1 cellular context compared by ENCODE assay signal in the genomic region with DNA sequence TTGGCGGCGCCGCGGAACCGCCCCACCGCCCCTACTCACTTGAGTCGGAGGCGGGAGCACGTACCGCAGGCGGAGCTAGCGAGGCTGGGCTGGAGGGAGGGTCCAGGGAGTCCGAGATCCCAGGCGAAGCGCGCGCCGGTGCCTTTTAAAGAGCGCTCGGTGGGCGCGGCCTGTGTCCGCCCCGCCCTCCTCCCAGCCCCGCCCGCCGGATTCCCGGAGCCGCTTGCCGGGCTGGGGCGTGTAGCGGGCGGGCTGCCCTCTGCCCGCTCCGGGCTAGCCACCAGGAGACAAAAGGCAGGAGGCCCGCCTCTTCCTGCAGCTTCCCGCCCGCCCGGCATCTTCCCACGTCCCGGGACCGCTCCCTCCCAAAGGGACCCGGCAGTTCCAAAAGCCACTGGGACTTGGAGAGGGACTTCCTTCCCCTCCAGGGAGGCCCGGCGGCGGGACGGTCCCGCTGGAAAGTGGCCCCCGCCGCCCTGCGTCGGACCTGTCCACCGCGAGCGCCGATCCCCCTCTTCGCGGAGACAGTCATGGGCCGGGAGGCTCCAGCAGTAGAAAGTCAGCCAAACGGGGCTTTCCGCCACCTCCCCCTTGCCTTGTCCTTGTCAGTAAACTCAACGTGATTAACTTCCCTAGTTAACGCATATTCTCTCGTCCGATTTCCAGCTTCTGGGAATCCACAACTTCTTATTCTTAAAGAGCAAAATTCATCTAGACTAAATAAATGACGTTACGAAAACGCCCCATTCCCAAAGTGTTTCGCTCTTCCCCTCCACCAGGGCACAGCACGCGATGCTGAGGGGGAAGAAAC.
TF ChIP-seq lines count a peak whose summit lies in the region.

Gene CSRP2 (minus strand): TSS at position 121 of the 811 bp plus-strand sequence. CDS start 12,759 bp downstream, outside the sequence.

TF ChIP-seq in HepG2, 621 proteins besides CTCF, POLR2A, EP300 and RAD21 (continued from another document and continues in another):
- 0 out of 2 replicates have a peak, but pooled peaks have one; percentile 29 for TF ChIP-seq ZXDC (CRISPR knock-in tag; IDR thresholded peaks at IDR 0.05)
- TF ChIP-seq HNF4G (IDR thresholded peaks at IDR 0.05; ENCODE audit: borderline replicate concordance, low read depth, low read length): no peak
- TF ChIP-seq HNF4G (CRISPR knock-in tag; IDR thresholded peaks at IDR 0.05; ENCODE audit: borderline replicate concordance, low read depth): no peak
- no peak for TF ChIP-seq BRCA1 (CRISPR knock-in tag; IDR thresholded peaks at IDR 0.05)
- no peak for TF ChIP-seq ZFP37 (CRISPR knock-in tag; IDR thresholded peaks at IDR 0.05; ENCODE audit: borderline replicate concordance)
- no peak for TF ChIP-seq KAT8 (CRISPR knock-in tag; IDR thresholded peaks at IDR 0.05)
- TF ChIP-seq GLI4 (CRISPR knock-in tag; IDR thresholded peaks at IDR 0.05; ENCODE audit: borderline replicate concordance): no peak
- TF ChIP-seq ZNF609 (CRISPR knock-in tag; IDR thresholded peaks at IDR 0.05; ENCODE audit: borderline replicate concordance): no peak
- TF ChIP-seq, protein P1, sequence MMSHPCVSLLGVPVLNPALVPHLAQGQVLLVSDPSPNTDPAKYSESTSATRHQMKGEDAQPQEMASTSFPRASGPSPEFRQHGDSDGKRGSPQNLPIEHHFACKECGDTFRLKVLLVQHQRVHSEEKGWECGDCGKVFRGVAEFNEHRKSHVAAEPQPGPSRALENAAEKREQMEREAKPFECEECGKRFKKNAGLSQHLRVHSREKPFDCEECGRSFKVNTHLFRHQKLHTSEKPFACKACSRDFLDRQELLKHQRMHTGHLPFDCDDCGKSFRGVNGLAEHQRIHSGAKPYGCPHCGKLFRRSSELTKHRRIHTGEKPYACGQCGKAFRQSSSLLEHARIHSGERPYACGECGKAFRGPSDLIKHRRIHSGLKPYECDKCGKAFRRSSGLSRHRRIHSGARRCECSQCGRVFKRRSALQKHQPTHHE (CRISPR knock-in tag; IDR thresholded peaks at IDR 0.05; ENCODE audit: borderline replicate concordance): no peak
- TF ChIP-seq KDM6A (CRISPR knock-in tag; IDR thresholded peaks at IDR 0.05; ENCODE audit: low read depth): no peak
- no peak for TF ChIP-seq TRAFD1 (CRISPR knock-in tag; IDR thresholded peaks at IDR 0.05; ENCODE audit: borderline replicate concordance)
- TF ChIP-seq TCF7 (IDR thresholded peaks at IDR 0.05; ENCODE audit: low read depth): no peak
- TF ChIP-seq POGZ (CRISPR knock-in tag; IDR thresholded peaks at IDR 0.05): peak; percentile 14; the same call in 1 of the 2 replicates
- TF ChIP-seq, protein P2, sequence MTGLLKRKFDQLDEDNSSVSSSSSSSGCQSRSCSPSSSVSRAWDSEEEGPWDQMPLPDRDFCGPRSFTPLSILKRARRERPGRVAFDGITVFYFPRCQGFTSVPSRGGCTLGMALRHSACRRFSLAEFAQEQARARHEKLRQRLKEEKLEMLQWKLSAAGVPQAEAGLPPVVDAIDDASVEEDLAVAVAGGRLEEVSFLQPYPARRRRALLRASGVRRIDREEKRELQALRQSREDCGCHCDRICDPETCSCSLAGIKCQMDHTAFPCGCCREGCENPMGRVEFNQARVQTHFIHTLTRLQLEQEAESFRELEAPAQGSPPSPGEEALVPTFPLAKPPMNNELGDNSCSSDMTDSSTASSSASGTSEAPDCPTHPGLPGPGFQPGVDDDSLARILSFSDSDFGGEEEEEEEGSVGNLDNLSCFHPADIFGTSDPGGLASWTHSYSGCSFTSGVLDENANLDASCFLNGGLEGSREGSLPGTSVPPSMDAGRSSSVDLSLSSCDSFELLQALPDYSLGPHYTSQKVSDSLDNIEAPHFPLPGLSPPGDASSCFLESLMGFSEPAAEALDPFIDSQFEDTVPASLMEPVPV (CRISPR knock-in tag; IDR thresholded peaks at IDR 0.05): 0 out of 2 replicates have a peak, but pooled peaks have one; percentile 44
- TF ChIP-seq HMGXB3 (CRISPR knock-in tag; IDR thresholded peaks at IDR 0.05; ENCODE audit: borderline replicate concordance): no peak
- no peak for TF ChIP-seq ZNF260 (CRISPR knock-in tag; IDR thresholded peaks at IDR 0.05; ENCODE audit: borderline replicate concordance, low read depth)
- TF ChIP-seq ONECUT2 (CRISPR knock-in tag; IDR thresholded peaks at IDR 0.05): no peak
- TF ChIP-seq, protein P3, sequence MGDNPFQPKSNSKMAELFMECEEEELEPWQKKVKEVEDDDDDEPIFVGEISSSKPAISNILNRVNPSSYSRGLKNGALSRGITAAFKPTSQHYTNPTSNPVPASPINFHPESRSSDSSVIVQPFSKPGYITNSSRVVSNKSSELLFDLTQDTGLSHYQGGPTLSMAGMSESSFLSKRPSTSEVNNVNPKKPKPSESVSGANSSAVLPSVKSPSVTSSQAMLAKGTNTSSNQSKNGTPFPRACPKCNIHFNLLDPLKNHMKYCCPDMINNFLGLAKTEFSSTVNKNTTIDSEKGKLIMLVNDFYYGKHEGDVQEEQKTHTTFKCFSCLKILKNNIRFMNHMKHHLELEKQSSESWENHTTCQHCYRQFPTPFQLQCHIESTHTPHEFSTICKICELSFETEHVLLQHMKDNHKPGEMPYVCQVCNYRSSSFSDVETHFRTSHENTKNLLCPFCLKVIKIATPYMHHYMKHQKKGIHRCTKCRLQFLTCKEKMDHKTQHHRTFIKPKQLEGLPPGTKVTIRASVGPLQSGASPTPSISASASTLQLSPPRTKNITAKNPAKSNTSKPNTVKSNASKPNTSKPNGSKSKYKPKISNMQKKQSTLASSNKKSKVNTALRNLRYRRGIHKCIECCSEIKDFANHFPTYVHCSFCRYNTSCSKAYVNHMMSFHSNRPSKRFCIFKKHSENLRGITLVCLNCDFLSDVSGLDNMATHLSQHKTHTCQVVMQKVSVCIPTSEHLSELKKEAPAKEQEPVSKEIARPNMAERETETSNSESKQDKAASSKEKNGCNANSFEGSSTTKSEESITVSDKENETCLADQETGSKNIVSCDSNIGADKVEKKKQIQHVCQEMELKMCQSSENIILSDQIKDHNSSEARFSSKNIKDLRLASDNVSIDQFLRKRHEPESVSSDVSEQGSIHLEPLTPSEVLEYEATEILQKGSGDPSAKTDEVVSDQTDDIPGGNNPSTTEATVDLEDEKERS (CRISPR knock-in tag; IDR thresholded peaks at IDR 0.05): no peak
- TF ChIP-seq, protein P4, sequence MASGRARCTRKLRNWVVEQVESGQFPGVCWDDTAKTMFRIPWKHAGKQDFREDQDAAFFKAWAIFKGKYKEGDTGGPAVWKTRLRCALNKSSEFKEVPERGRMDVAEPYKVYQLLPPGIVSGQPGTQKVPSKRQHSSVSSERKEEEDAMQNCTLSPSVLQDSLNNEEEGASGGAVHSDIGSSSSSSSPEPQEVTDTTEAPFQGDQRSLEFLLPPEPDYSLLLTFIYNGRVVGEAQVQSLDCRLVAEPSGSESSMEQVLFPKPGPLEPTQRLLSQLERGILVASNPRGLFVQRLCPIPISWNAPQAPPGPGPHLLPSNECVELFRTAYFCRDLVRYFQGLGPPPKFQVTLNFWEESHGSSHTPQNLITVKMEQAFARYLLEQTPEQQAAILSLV (CRISPR knock-in tag; IDR thresholded peaks at IDR 0.05; ENCODE audit: borderline replicate concordance): peak; percentile 27; the same call in 1 of the 2 replicates
- TF ChIP-seq ELF1 (CRISPR knock-in tag; IDR thresholded peaks at IDR 0.05): no peak
- TF ChIP-seq ZNF317 (CRISPR knock-in tag; IDR thresholded peaks at IDR 0.05): no peak
